In the genomic region with DNA sequence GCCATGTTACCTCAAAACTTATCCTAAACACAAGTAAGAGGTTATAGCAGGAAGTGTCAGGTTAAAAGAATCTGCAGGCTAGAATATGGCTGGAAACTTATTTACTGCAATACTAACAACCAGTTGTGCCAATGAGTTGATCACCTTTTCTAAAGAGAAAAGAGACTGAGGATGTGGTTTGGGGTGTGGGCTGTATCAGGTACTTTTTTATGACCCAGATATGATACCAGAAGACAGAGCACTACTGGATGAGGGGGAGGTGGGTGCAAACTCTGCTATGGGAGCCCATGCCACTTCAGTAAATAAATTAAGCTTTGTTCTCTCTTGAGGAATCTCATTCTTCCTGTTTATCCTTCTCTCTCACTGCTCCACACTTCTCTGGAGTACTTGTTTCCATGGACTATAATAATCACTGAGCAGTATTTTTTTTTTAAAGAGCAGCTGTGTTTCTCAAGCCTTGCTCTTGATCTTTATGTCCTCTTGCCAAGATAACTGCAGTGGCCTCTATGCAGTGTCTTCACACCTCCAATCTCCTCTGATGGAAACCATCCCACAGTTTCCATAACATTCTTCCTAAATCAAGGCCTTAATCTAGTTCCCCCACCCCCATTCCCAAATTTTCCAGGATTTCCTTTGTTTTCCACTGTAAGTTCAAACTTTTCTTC, we compare ENCODE assay signal across 9 cellular contexts. TPM values are rescaled to one million over a fixed set of nuclear protein-coding genes. Genes with fewer than 3 reads are reported as not detected.
DNase-seq lines count a peak whose midpoint lies in the region; ATAC-seq and TF ChIP-seq lines count a peak whose summit lies in the region.
"Had no signal": no experiment of that assay in that cellular context is flagged by ENCODE, and none has a peak within 500 bp of the region (broad histone marks: within the 10 kb centered on the region; RNA-seq: fewer than 3 reads in every experiment).

No MANE protein-coding gene starts in this region.

- intact Hi-C loops in activated T-helper 2 cell treated with anti-CD3 and anti-CD28 coated beads, Interferon-gamma antibody, Interleukin-2, Interleukin-4, amounts not matched to agents 10 μg/mL and 5 μg/mL and 100 μg/mL, durations not matched to agents 14 hours and 24 hours and 36 hours (cut with micrococcal nuclease): loop anchor here (2.0 kb wide), 1 partner anchor 38 kb away; no protein-coding TSS in a partner anchor
- intact Hi-C loops in ascending aorta (cut with DNase I): no loop called here
- intact Hi-C loops in PC-3 (cut with micrococcal nuclease): loop anchor here (10.0 kb wide), 1 partner anchor 316 kb away; no protein-coding TSS in a partner anchor
- intact Hi-C loops in colonic mucosa (cut with DNase I): no loop called here

- no peaks in the 10 kb centered on the region for H4K20me1 ChIP-seq in DND-41 (ENCODE audit: insufficient read depth, low read length)
- no peaks in the 10 kb centered on the region for H4K20me1 ChIP-seq in PC-3 (ENCODE audit: low read length)

- H3K36me3 ChIP-seq in DND-41 (ENCODE audit: insufficient read depth, low read length) (no peaks in the 10 kb centered on the region), ascending aorta (no peaks in the 10 kb centered on the region), PC-3 (ENCODE audit: low read depth, low read length) (no peaks in the 10 kb centered on the region), colonic mucosa (no peaks in the 10 kb centered on the region), brain microvascular endothelial cell (replicated peaks) (no peaks in the 10 kb centered on the region)

- H2AFZ ChIP-seq in DND-41 (ENCODE audit: low read depth, low read length): no peak overlapping the region
- H2AFZ ChIP-seq in PC-3 (ENCODE audit: low read length): no peak overlapping the region

- H3K9me3 Mint-ChIP-seq in activated T-helper 2 cell treated with anti-CD3 and anti-CD28 coated beads, Interferon-gamma antibody, Interleukin-2, Interleukin-4, amounts not matched to agents 10 μg/mL and 5 μg/mL and 100 μg/mL, durations not matched to agents 14 hours and 24 hours and 36 hours: no peaks in the 10 kb centered on the region

- H3K9me2 ChIP-seq in PC-3 (replicated peaks; ENCODE audit: low read length): no peaks in the 10 kb centered on the region

- H3K4me1 ChIP-seq in DND-41 (ENCODE audit: insufficient read depth, low read length) (peaks cover 12% of the 10 kb centered on the region), ascending aorta (no peaks in the 10 kb centered on the region), PC-3 (ENCODE audit: insufficient read depth, low read length) (no peaks in the 10 kb centered on the region), colonic mucosa (no peaks in the 10 kb centered on the region)

- H3K4me2 ChIP-seq in DND-41 (ENCODE audit: insufficient read depth, low read length) (no peak overlapping the region), PC-3 (ENCODE audit: low read length) (no peak overlapping the region)

- H3K27me3 ChIP-seq in DND-41 (ENCODE audit: insufficient read depth, low read length, poor library complexity): no peaks in the 10 kb centered on the region
- H3K27me3 ChIP-seq in ascending aorta: no peaks in the 10 kb centered on the region
- H3K27me3 ChIP-seq in PC-3 (ENCODE audit: low read length): no peaks in the 10 kb centered on the region
- H3K27me3 ChIP-seq in colonic mucosa: no peaks in the 10 kb centered on the region
- no peaks in the 10 kb centered on the region for H3K27me3 ChIP-seq in brain microvascular endothelial cell (replicated peaks)

- DNase-seq in DND-41: peak; percentile 18
- peak; percentile 9 for DNase-seq in activated T-helper 2 cell treated with anti-CD3 and anti-CD28 coated beads, Interferon-gamma antibody, Interleukin-2, Interleukin-4, amounts not matched to agents 10 μg/mL and 5 μg/mL and 100 μg/mL, durations not matched to agents 14 hours and 24 hours and 36 hours (ENCODE audit: low spot score)
- no peak for DNase-seq in ascending aorta (ENCODE audit: low spot score in 2 of 2)
- no peak for DNase-seq in PC-3
- no peak for DNase-seq in colonic mucosa
- DNase-seq in brain microvascular endothelial cell: no peak
- DNase-seq: occipital lobe had no signal

- H3K27ac ChIP-seq in DND-41 (ENCODE audit: low read length) (no peak overlapping the region), ascending aorta (no peak overlapping the region), PC-3 (ENCODE audit: low read length) (no peak overlapping the region), colonic mucosa (no peak overlapping the region), brain microvascular endothelial cell (no peak overlapping the region)

- CTCF ChIA-PET in PC-3 (lab: Charles Lee): no interaction called here

- no peak overlapping the region for H3K9ac ChIP-seq in DND-41 (ENCODE audit: low read depth, low read length)
- no peak overlapping the region for H3K9ac ChIP-seq in PC-3 (ENCODE audit: low read length)
- H3K9ac ChIP-seq in colonic mucosa (ENCODE audit: low read depth in 2 of 2, low read length in 2 of 2): no peak overlapping the region

- BruUV-seq in PC-3 (replicated peaks; lab: Mats Ljungman, UMichigan): no TSS peak

- H3K4me1 Mint-ChIP-seq in activated T-helper 2 cell treated with anti-CD3 and anti-CD28 coated beads, Interferon-gamma antibody, Interleukin-2, Interleukin-4, amounts not matched to agents 10 μg/mL and 5 μg/mL and 100 μg/mL, durations not matched to agents 14 hours and 24 hours and 36 hours (ENCODE audit: low read depth): peaks cover 20% of the 10 kb centered on the region

- peaks cover 3% of the 10 kb centered on the region for H3K36me3 Mint-ChIP-seq in activated T-helper 2 cell treated with anti-CD3 and anti-CD28 coated beads, Interferon-gamma antibody, Interleukin-2, Interleukin-4, amounts not matched to agents 10 μg/mL and 5 μg/mL and 100 μg/mL, durations not matched to agents 14 hours and 24 hours and 36 hours (ENCODE audit: low read depth)

- in situ Hi-C loops in brain microvascular endothelial cell (cut with HindIII; ENCODE audit: low pct_ligation_motif_present, low sequenced_read_pairs): no loop called here

- H3K27ac Mint-ChIP-seq in activated T-helper 2 cell treated with anti-CD3 and anti-CD28 coated beads, Interferon-gamma antibody, Interleukin-2, Interleukin-4, amounts not matched to agents 10 μg/mL and 5 μg/mL and 100 μg/mL, durations not matched to agents 14 hours and 24 hours and 36 hours: no peak overlapping the region

- no peaks in the 10 kb centered on the region for H3F3A ChIP-seq in PC-3 (ENCODE audit: low read length, unreplicated experiment)

- no peaks in the 10 kb centered on the region for H3K9me3 ChIP-seq in DND-41 (ENCODE audit: insufficient read depth, low read length, severe bottlenecking)
- H3K9me3 ChIP-seq in ascending aorta: no peaks in the 10 kb centered on the region
- H3K9me3 ChIP-seq in PC-3 (ENCODE audit: low read length): no peaks in the 10 kb centered on the region
- no peaks in the 10 kb centered on the region for H3K9me3 ChIP-seq in colonic mucosa

- no peaks in the 10 kb centered on the region for H3K27me3 Mint-ChIP-seq in activated T-helper 2 cell treated with anti-CD3 and anti-CD28 coated beads, Interferon-gamma antibody, Interleukin-2, Interleukin-4, amounts not matched to agents 10 μg/mL and 5 μg/mL and 100 μg/mL, durations not matched to agents 14 hours and 24 hours and 36 hours (ENCODE audit: low read depth)

- POLR2A ChIA-PET in PC-3 (lab: Charles Lee; ENCODE audit: unreplicated experiment): no interaction called here

- no peaks in the 10 kb centered on the region for H3K79me2 ChIP-seq in DND-41 (ENCODE audit: insufficient read depth, low read length)
- no peaks in the 10 kb centered on the region for H3K79me2 ChIP-seq in PC-3 (ENCODE audit: low read length)

- TF ChIP-seq CTCF in DND-41 (IDR thresholded peaks at IDR 0.05; ENCODE audit: borderline replicate concordance, extremely low read depth, low read length, poor library complexity, severe bottlenecking): no peak
- TF ChIP-seq CTCF in ascending aorta (IDR thresholded peaks at IDR 0.05): no peak
- no peak for TF ChIP-seq CTCF in PC-3 (conservative IDR thresholded peaks at IDR 0.05; ENCODE audit: low read depth, low read length)
- no peak for TF ChIP-seq CTCF in colonic mucosa (IDR thresholded peaks at IDR 0.05)
- TF ChIP-seq CTCF in brain microvascular endothelial cell (IDR thresholded peaks at IDR 0.05; ENCODE audit: low read depth, low read length, missing control alignments): no peak

- ATAC-seq in DND-41 (ENCODE audit: insufficient read depth, low read depth): peak; percentile 81
- ATAC-seq in GM19043 (IDR thresholded peaks at IDR 0.05; ENCODE audit: low read depth, unreplicated experiment): peak; percentile 79
- ATAC-seq in HG03066 (IDR thresholded peaks at IDR 0.05; ENCODE audit: low read depth, unreplicated experiment): peak; percentile 86
- no peak for ATAC-seq in PC-3

- H3K4me3 ChIP-seq in DND-41 (ENCODE audit: low read depth in 1 of 2, low read length in 2 of 2): no peak overlapping the region
- H3K4me3 ChIP-seq in ascending aorta: no peak overlapping the region
- no peak overlapping the region for H3K4me3 ChIP-seq in PC-3 (ENCODE audit: low read length)
- H3K4me3 ChIP-seq in colonic mucosa: no peak overlapping the region
- no peak overlapping the region for H3K4me3 ChIP-seq in brain microvascular endothelial cell (ENCODE audit: low read depth, low read length)

- H3K4me3 Mint-ChIP-seq in activated T-helper 2 cell treated with anti-CD3 and anti-CD28 coated beads, Interferon-gamma antibody, Interleukin-2, Interleukin-4, amounts not matched to agents 10 μg/mL and 5 μg/mL and 100 μg/mL, durations not matched to agents 14 hours and 24 hours and 36 hours (ENCODE audit: low read depth): no peak overlapping the region

RNA-seq across cellular contexts. Expression of a gene that starts 51.2 kb away (rescaled TPM):
- not detected in 2 replicates for total RNA-seq in activated T-helper 2 cell treated with anti-CD3 and anti-CD28 coated beads, Interferon-gamma antibody, Interleukin-2, Interleukin-4, amounts not matched to agents 10 μg/mL and 5 μg/mL and 100 μg/mL, durations not matched to agents 14 hours and 24 hours and 36 hours
- 7.8 TPM for total RNA-seq in ascending aorta
- 0.69 and 1.1 TPM in 2 replicates for total RNA-seq in PC-3 (2014; rRNA removed)
- total RNA-seq in colonic mucosa: 10 to 100 TPM; 29.0 to 37.2 TPM

Comparison
In these comparisons a context has a peak if more than half of its experiments do, and no peak if none do; other contexts are left out.
1. DNase-seq: peak in DND-41 (single experiment) and activated T-helper 2 cell treated with anti-CD3 and anti-CD28 coated beads, Interferon-gamma antibody, Interleukin-2, Interleukin-4, amounts not matched to agents 10 μg/mL and 5 μg/mL and 100 μg/mL, durations not matched to agents 14 hours and 24 hours and 36 hours (single experiment); none in ascending aorta (0 of 2), PC-3 (single experiment), colonic mucosa (single experiment) and brain microvascular endothelial cell (single experiment).
2. intact Hi-C loops: an anchor here in activated T-helper 2 cell treated with anti-CD3 and anti-CD28 coated beads, Interferon-gamma antibody, Interleukin-2, Interleukin-4, amounts not matched to agents 10 μg/mL and 5 μg/mL and 100 μg/mL, durations not matched to agents 14 hours and 24 hours and 36 hours (2.0 kb wide) and PC-3 (10.0 kb wide); none called in ascending aorta and colonic mucosa.